ENCODE assay signal across 8 cellular contexts in genomic region chr7:43926193-43927043, GRCh38. TPM values are rescaled to one million over a fixed set of nuclear protein-coding genes. Genes with fewer than 3 reads are reported as not detected.
DNase-seq lines count a peak whose midpoint lies in the region; ATAC-seq and TF ChIP-seq lines count a peak whose summit lies in the region.

UBE2D4 (plus strand) TSS chr7:43926436; CDS start chr7:43926533, 97 bp downstream.

- peak within 1 kb of the TSS; percentile 91 to 97 for H3K27ac ChIP-seq in liver (ENCODE audit: low read depth in 1 of 2, low read length in 2 of 2)

- peak within 1 kb of the TSS; percentile 79 to 91 for H3K4me3 Mint-ChIP-seq in CD14-positive monocyte
- H3K4me3 Mint-ChIP-seq in dendritic cell treated with granulocyte-macrophage colony-stimulating factor and Interleukin-4, amounts not matched to agents 40 ng/mL and 50 ng/mL, for 4 days: peak within 1 kb of the TSS; percentile 88

- no peaks in the 10 kb centered on the region for H3K36me3 ChIP-seq in liver (ENCODE audit: control insufficient read depth in 4 of 4, insufficient read depth in 3 of 4, low read depth in 1 of 4, low read length in 3 of 4)

- peaks cover 0 to 5% (median 0%) of the 10 kb centered on the region in 3 donors for H3K27me3 Mint-ChIP-seq in CD14-positive monocyte (ENCODE audit: low read depth in 3 of 3)
- H3K27me3 Mint-ChIP-seq in dendritic cell treated with granulocyte-macrophage colony-stimulating factor and Interleukin-4, amounts not matched to agents 40 ng/mL and 50 ng/mL, for 4 days: no peaks in the 10 kb centered on the region

- peak in 1 of 2 donors; percentile 24 for TF ChIP-seq RAD21 in liver (IDR thresholded peaks at IDR 0.05)

- ATAC-seq in GM19324 (IDR thresholded peaks at IDR 0.05; ENCODE audit: low FRiP score, unreplicated experiment) (peak; percentile 91), HG03457 (IDR thresholded peaks at IDR 0.05; ENCODE audit: unreplicated experiment) (peak; percentile 91)

- intact Hi-C loops in CD14-positive monocyte (cut with micrococcal nuclease): no loop called here
- intact Hi-C loops in dendritic cell treated with granulocyte-macrophage colony-stimulating factor and Interleukin-4, amounts not matched to agents 40 ng/mL and 50 ng/mL, for 4 days (cut with micrococcal nuclease): loop anchor here (2.0 kb wide), 1 partner anchor 56 kb away; no protein-coding TSS in a partner anchor

- H3K9me3 Mint-ChIP-seq in CD14-positive monocyte: peaks cover 0 to 1% (median 0%) of the 10 kb centered on the region in 7 donors
- no peaks in the 10 kb centered on the region for H3K9me3 Mint-ChIP-seq in dendritic cell treated with granulocyte-macrophage colony-stimulating factor and Interleukin-4, amounts not matched to agents 40 ng/mL and 50 ng/mL, for 4 days

- H3K4me1 Mint-ChIP-seq in CD14-positive monocyte: peaks cover 19% of the 10 kb centered on the region
- H3K4me1 Mint-ChIP-seq in dendritic cell treated with granulocyte-macrophage colony-stimulating factor and Interleukin-4, amounts not matched to agents 40 ng/mL and 50 ng/mL, for 4 days (ENCODE audit: low read depth): peaks cover 29% of the 10 kb centered on the region

- peaks cover 5 to 9% of the 10 kb centered on the region in 2 donors for H3K36me3 Mint-ChIP-seq in CD14-positive monocyte
- peaks cover 6% of the 10 kb centered on the region for H3K36me3 Mint-ChIP-seq in dendritic cell treated with granulocyte-macrophage colony-stimulating factor and Interleukin-4, amounts not matched to agents 40 ng/mL and 50 ng/mL, for 4 days (ENCODE audit: low read depth)

- DNase-seq in CD14-positive monocyte (ENCODE audit: low spot score) (peak; percentile 74), NCI-H69 (lab: John Stamatoyannopoulos, UW) (peak; percentile 96)
- DNase-seq in activated CD4-positive, alpha-beta T cell treated with anti-CD3 and anti-CD28 coated beads, Interleukin-2, amount 50 U/mL, for 24 hours (ENCODE audit: low read depth in 1 of 2, low spot score in 1 of 2): peak; percentile 84 to 85
- peak; percentile 91 for DNase-seq in stimulated activated CD4-positive, alpha-beta T cell treated with anti-CD3 and anti-CD28 coated beads, Interleukin-4, amount 100 ng/mL, for 24 hours

- no peaks in the 10 kb centered on the region for H3K27me3 ChIP-seq in liver (ENCODE audit: control insufficient read depth in 4 of 4, insufficient read depth in 4 of 4, low read length in 3 of 4)

- peak within 1 kb of the TSS; percentile 69 to 92 (median 89) for H3K4me3 ChIP-seq in liver (ENCODE audit: low read depth in 1 of 3, low read length in 3 of 3)

- H3K9ac ChIP-seq in liver (ENCODE audit: low read depth in 1 of 2, low read length in 2 of 2): peak within 1 kb of the TSS; percentile 90 to 92

- TF ChIP-seq CTCF in CD14-positive monocyte (IDR thresholded peaks at IDR 0.05): no peak
- no peak for TF ChIP-seq CTCF in liver (IDR thresholded peaks at IDR 0.05; ENCODE audit: low read depth, low read length, missing input control)

- H3K9me3 ChIP-seq in liver (ENCODE audit: control insufficient read depth in 4 of 4, low read length in 3 of 4): no peaks in the 10 kb centered on the region

- H3K27ac Mint-ChIP-seq in CD14-positive monocyte: peak within 1 kb of the TSS; percentile 81 to 95 (median 93)
- peak within 1 kb of the TSS; percentile 86 for H3K27ac Mint-ChIP-seq in dendritic cell treated with granulocyte-macrophage colony-stimulating factor and Interleukin-4, amounts not matched to agents 40 ng/mL and 50 ng/mL, for 4 days

- under 1% methylated on average over 79 of the region's 79 CpGs for WGBS in liver

- H3K4me1 ChIP-seq in liver (ENCODE audit: control insufficient read depth in 4 of 4, insufficient read depth in 4 of 4, low read length in 3 of 4): peaks cover 0 to 25% (median 13%) of the 10 kb centered on the region in 4 donors

TF ChIP-seq in liver, 16 proteins besides CTCF, POLR2A, EP300 and RAD21:
- TF ChIP-seq HNF4A (conservative IDR thresholded peaks at IDR 0.05) (peak in 1 of 2 donors; percentile 14), HNF4G (IDR thresholded peaks at IDR 0.05) (no peak), REST (IDR thresholded peaks at IDR 0.05) (peak; percentile 69), YY1 (IDR thresholded peaks at IDR 0.05) (peak; percentile 27)

RNA-seq across cellular contexts. Expression of gene UBE2D4, which starts in this region (rescaled TPM):
- 10 to 100 TPM in 1 of 2 donors, 1 to 10 TPM in 1; 8.8 to 10.9 TPM for polyA plus RNA-seq in CD14-positive monocyte
- 10 to 100 TPM in 1 of 2 donors, 1 to 10 TPM in 1; 5.1 to 10.7 TPM for total RNA-seq in liver
- 10 to 100 TPM; 12.8 to 17.9 TPM for polyA plus RNA-seq in liver

Comparison
In these comparisons a context has a peak if more than half of its experiments do, and no peak if none do; other contexts are left out.
1. Peak in every context shown above with its lines: DNase-seq, ATAC-seq, H3K4me3 ChIP-seq and H3K27ac ChIP-seq.